Comparison of ENCODE assay signal across 12 cellular contexts in genomic region chr1:65717815-65718454, GRCh38.
DNase-seq lines count a peak whose midpoint lies in the region; ATAC-seq and TF ChIP-seq lines count a peak whose summit lies in the region.
"Had no signal": no experiment of that assay in that cellular context is flagged by ENCODE, and none has a peak within 500 bp of the region (broad histone marks: within the 10 kb centered on the region; RNA-seq: fewer than 3 reads in every experiment).

No MANE protein-coding gene starts in this region.

- H3K4me3 ChIP-seq in GM12864 (ENCODE audit: low read depth, low read length) (no peak overlapping the region), SK-N-SH (ENCODE audit: low read depth in 2 of 2, low read length in 1 of 2) (no peak overlapping the region), left lung (no peak overlapping the region)

- POLR2A ChIA-PET in SK-N-SH (lab: Yijun Ruan, JAX), result no interaction called here

- TF ChIP-seq EP300 in SK-N-SH (IDR thresholded peaks at IDR 0.05; ENCODE audit: borderline replicate concordance in 1 of 2, low read depth in 1 of 2, low read length in 1 of 2), result no peak

- no peak overlapping the region for H2AFZ ChIP-seq in SK-N-SH (ENCODE audit: low read depth)

- no peak overlapping the region for H3K9ac ChIP-seq in SK-N-SH

- H3K4me1 ChIP-seq in SK-N-SH (ENCODE audit: control insufficient read depth in 1 of 2, insufficient read depth in 2 of 2, low read depth in 1 of 2, low read length in 1 of 2) (no peaks in the 10 kb centered on the region), left lung (no peaks in the 10 kb centered on the region)

- H3K27ac ChIP-seq in SK-N-SH (ENCODE audit: low read depth in 2 of 2, low read length in 1 of 2), result no peak overlapping the region
- H3K27ac ChIP-seq in left lung, result no peak overlapping the region

- no peaks in the 10 kb centered on the region for H3K36me3 ChIP-seq in SK-N-SH (replicated peaks in 1 of 2; ENCODE audit: control insufficient read depth in 1 of 2, insufficient read depth in 2 of 2, low read length in 1 of 2)
- no peaks in the 10 kb centered on the region for H3K36me3 ChIP-seq in left lung

- ATAC-seq in left lung (no peak), HG03097 (IDR thresholded peaks at IDR 0.05; ENCODE audit: low FRiP score, unreplicated experiment) (no peak), GM21526 (IDR thresholded peaks at IDR 0.05; ENCODE audit: low FRiP score, unreplicated experiment) (no peak)
- ATAC-seq: left ventricle myocardium superior had no signal

- H3K27me3 ChIP-seq in SK-N-SH (ENCODE audit: insufficient read depth) (no peaks in the 10 kb centered on the region), left lung (no peaks in the 10 kb centered on the region)

- no peaks in the 10 kb centered on the region for H4K20me1 ChIP-seq in SK-N-SH (ENCODE audit: insufficient read depth)

- H3K4me2 ChIP-seq in SK-N-SH, result no peak overlapping the region

- TF ChIP-seq CTCF in AG09319 (IDR thresholded peaks at IDR 0.05; ENCODE audit: low read depth, low read length) (peak; percentile 25), GM12864 (IDR thresholded peaks at IDR 0.05; ENCODE audit: low read depth, low read length, missing control alignments) (peak; percentile 18), SK-N-SH (IDR thresholded peaks at IDR 0.05) (peak; percentile 49), left lung (IDR thresholded peaks at IDR 0.05) (no peak)

- intact Hi-C loops in left lung (cut with DNase I), result no loop called here

- no peaks in the 10 kb centered on the region for H3K79me2 ChIP-seq in SK-N-SH (ENCODE audit: insufficient read depth)

- H3K9me3 ChIP-seq in SK-N-SH (no peaks in the 10 kb centered on the region), left lung (no peaks in the 10 kb centered on the region)

- H3K9me2 ChIP-seq in SK-N-SH, result no peaks in the 10 kb centered on the region

- H3F3A ChIP-seq in SK-N-SH (replicated peaks; ENCODE audit: insufficient read depth), result no peaks in the 10 kb centered on the region

- peak; percentile 11 for DNase-seq in AG09319 (ENCODE audit: extremely low read depth, low read depth)
- no peak for DNase-seq in GM12864 (ENCODE audit: low read depth)
- no peak for DNase-seq in SK-N-SH
- peak; percentile 60 for DNase-seq in fibroblast of peridontal ligament (ENCODE audit: extremely low read depth)
- DNase-seq in midbrain (lab: John Stamatoyannopoulos, UW), result no peak
- DNase-seq in left lung, result no peak
- DNase-seq: effector CD4-positive, alpha-beta T cell; left ventricle myocardium superior; NCI-H1048; stimulated activated naive CD4-positive, alpha-beta T cell treated with Interleukin-2 at 50 U/mL for 16 hours had no signal

- peak; percentile 29 for TF ChIP-seq RAD21 in SK-N-SH (IDR thresholded peaks at IDR 0.05; ENCODE audit: low read length)

- 68% methylated on average over 3 of the region's 3 CpGs for WGBS in SK-N-SH (ENCODE audit: low lambda C conversion rate)

- CTCF ChIA-PET in SK-N-SH (lab: Yijun Ruan, JAX), result no interaction called here

TF ChIP-seq in SK-N-SH, 30 proteins besides CTCF, POLR2A, EP300 and RAD21:
- TF ChIP-seq SMC3 (IDR thresholded peaks at IDR 0.05; ENCODE audit: low read depth, low read length), result no peak
- no peak for TF ChIP-seq POLR2AphosphoS5 (IDR thresholded peaks at IDR 0.05; ENCODE audit: low read depth, low read length)
- no peak for TF ChIP-seq FOXM1 (IDR thresholded peaks at IDR 0.05; ENCODE audit: low read depth)
- TF ChIP-seq MEF2A (IDR thresholded peaks at IDR 0.05; ENCODE audit: borderline replicate concordance, low read depth), result no peak
- no peak for TF ChIP-seq IRF3 (IDR thresholded peaks at IDR 0.05; ENCODE audit: low read depth, low read length)
- no peak for TF ChIP-seq FOXJ3 (CRISPR knock-in tag; IDR thresholded peaks at IDR 0.05)
- TF ChIP-seq GABPA (IDR thresholded peaks at IDR 0.05; ENCODE audit: low read depth), result no peak
- TF ChIP-seq USF1 (IDR thresholded peaks at IDR 0.05; ENCODE audit: borderline replicate concordance, low read depth), result no peak
- no peak for TF ChIP-seq ELF1 (IDR thresholded peaks at IDR 0.05)
- TF ChIP-seq RXRA (IDR thresholded peaks at IDR 0.05; ENCODE audit: borderline replicate concordance, low read depth), result no peak
- no peak for TF ChIP-seq TCF12 (IDR thresholded peaks at IDR 0.05)
- no peak for TF ChIP-seq SIN3A (IDR thresholded peaks at IDR 0.05; ENCODE audit: borderline replicate concordance, low read depth, low read length)

Comparison
In these comparisons a context has a peak if more than half of its experiments do, and no peak if none do; other contexts are left out.
1. DNase-seq: peak in AG09319 (single experiment) and fibroblast of peridontal ligament (single experiment); none in GM12864 (single experiment), SK-N-SH (single experiment), midbrain (single experiment) and left lung (0 of 2).
2. CTCF ChIP-seq: peak in AG09319 (single experiment), GM12864 (single experiment) and SK-N-SH (single experiment); none in left lung (0 of 2).